ENCODE assay signal across 31 cellular contexts in genomic region chr1:208121965-208122364, GRCh38.
"Had no signal": no experiment of that assay in that cellular context is flagged by ENCODE, and none has a peak within 500 bp of the region (broad histone marks: within the 10 kb centered on the region; RNA-seq: fewer than 3 reads in every experiment).

No MANE protein-coding gene starts in this region.

- ATAC-seq: activated CD4-positive, alpha-beta T cell treated with anti-CD3 and anti-CD28 coated beads for 36 hours; activated CD8-positive, alpha-beta T cell treated with anti-CD3 and anti-CD28 coated beads, Interleukin-2, amount 10 ng/mL, durations not matched to agents 7 days and 5 days; activated T-helper 17 cell treated with anti-CD3 and anti-CD28 coated beads, Interleukin-2, amount 50 U/mL, for 72 hours; effector memory CD8-positive, alpha-beta T cell; esophagus mucosa; T-helper 17 cell had no signal

- H3K36me3 ChIP-seq: brain microvascular endothelial cell had no signal

- H3K9me3 Mint-ChIP-seq: activated CD4-positive, alpha-beta memory T cell treated with anti-CD3 and anti-CD28 coated beads for 36 hours; activated CD4-positive, alpha-beta T cell treated with anti-CD3 and anti-CD28 coated beads, Interleukin-2, amount 10 ng/mL, durations not matched to agents 24 days and 14 days; activated T-cell treated with anti-CD3 and anti-CD28 coated beads, Interleukin-2, amount 50 U/mL, for 24 hours; activated T-helper 17 cell treated with anti-CD3 and anti-CD28 coated beads, Interleukin-2, amount 50 U/mL, for 72 hours; central memory CD8-positive, alpha-beta T cell; effector memory CD8-positive, alpha-beta T cell; T-helper 2 cell treated with Interferon-gamma antibody and Interleukin-4, amounts not matched to agents 5 μg/mL and 100 μg/mL, for 36 hours had no signal

- H3K4me1 Mint-ChIP-seq: activated CD4-positive, alpha-beta T cell treated with anti-CD3 and anti-CD28 coated beads for 36 hours; activated CD4-positive, alpha-beta T cell treated with anti-CD3 and anti-CD28 coated beads, Interleukin-2, amount 10 ng/mL, durations not matched to agents 24 days and 14 days; activated T-helper 17 cell treated with anti-CD3 and anti-CD28 coated beads, Interleukin-2, amount 50 U/mL, for 72 hours; central memory CD8-positive, alpha-beta T cell had no signal

- H3K27me3 Mint-ChIP-seq: activated CD4-positive, alpha-beta T cell treated with anti-CD3 and anti-CD28 coated beads for 36 hours; activated naive CD8-positive, alpha-beta T cell; activated T-cell treated with anti-CD3 and anti-CD28 coated beads, Interleukin-2, amount 50 U/mL, for 24 hours had no signal

- H3K4me3 Mint-ChIP-seq: activated CD4-positive, alpha-beta memory T cell treated with anti-CD3 and anti-CD28 coated beads for 36 hours; activated CD4-positive, alpha-beta T cell treated with anti-CD3 and anti-CD28 coated beads for 36 hours; activated CD4-positive, alpha-beta T cell treated with anti-CD3 and anti-CD28 coated beads, Interleukin-2, amount 10 ng/mL, durations not matched to agents 24 days and 14 days; activated CD8-positive, alpha-beta T cell treated with anti-CD3 and anti-CD28 coated beads, Interleukin-2, amount 10 ng/mL, durations not matched to agents 7 days and 5 days; activated naive CD8-positive, alpha-beta T cell; activated T-cell treated with anti-CD3 and anti-CD28 coated beads, Interleukin-2, amount 50 U/mL, for 24 hours; activated T-helper 17 cell treated with anti-CD3 and anti-CD28 coated beads, Interleukin-2, amount 50 U/mL, for 72 hours; central memory CD8-positive, alpha-beta T cell; effector memory CD8-positive, alpha-beta T cell; T-helper 17 cell; T-helper 2 cell treated with Interferon-gamma antibody and Interleukin-4, amounts not matched to agents 5 μg/mL and 100 μg/mL, for 36 hours had no signal

- H3K27ac Mint-ChIP-seq: activated CD4-positive, alpha-beta memory T cell treated with anti-CD3 and anti-CD28 coated beads for 36 hours; activated CD4-positive, alpha-beta T cell treated with anti-CD3 and anti-CD28 coated beads for 36 hours; activated CD4-positive, alpha-beta T cell treated with anti-CD3 and anti-CD28 coated beads, Interleukin-2, amount 10 ng/mL, durations not matched to agents 24 days and 14 days; activated CD8-positive, alpha-beta T cell treated with anti-CD3 and anti-CD28 coated beads, Interleukin-2, amount 10 ng/mL, durations not matched to agents 7 days and 5 days; activated naive CD8-positive, alpha-beta T cell; activated T-cell treated with anti-CD3 and anti-CD28 coated beads, Interleukin-2, amount 50 U/mL, for 24 hours; activated T-helper 17 cell treated with anti-CD3 and anti-CD28 coated beads, Interleukin-2, amount 50 U/mL, for 72 hours; effector memory CD8-positive, alpha-beta T cell; T-helper 17 cell; T-helper 2 cell treated with Interferon-gamma antibody and Interleukin-4, amounts not matched to agents 5 μg/mL and 100 μg/mL, for 36 hours had no signal

- H3K27me3 ChIP-seq: brain microvascular endothelial cell had no signal

- DNase-seq: activated CD4-positive, alpha-beta memory T cell treated with anti-CD3 and anti-CD28 coated beads for 36 hours; activated CD4-positive, alpha-beta T cell treated with anti-CD3 and anti-CD28 coated beads for 36 hours; activated CD4-positive, alpha-beta T cell treated with anti-CD3 and anti-CD28 coated beads, Interleukin-2, amount 10 ng/mL, durations not matched to agents 24 days and 14 days; activated CD4-positive, CD25-positive, alpha-beta regulatory T cell; activated CD4-positive, CD25-positive, alpha-beta regulatory T cell treated with anti-CD3 and anti-CD28 coated beads, Interleukin-2, amount 50 U/mL, for 72 hours; activated CD8-positive, alpha-beta memory T cell treated with anti-CD3 and anti-CD28 coated beads, Interleukin-2, amount 50 U/mL, for 48 hours; activated CD8-positive, alpha-beta T cell treated with anti-CD3 and anti-CD28 coated beads, Interleukin-2, amount 10 ng/mL, durations not matched to agents 7 days and 5 days; activated effector memory CD4-positive, alpha-beta T cell treated with Interleukin-2 at 50 U/mL for 16 hours; activated gamma-delta T cell treated with Interleukin-2 at 50 U/mL for 16 hours; activated naive CD4-positive, alpha-beta T cell treated with anti-CD3 and anti-CD28 coated beads, Interleukin-2, amount 50 U/mL, for 16 hours; activated naive CD4-positive, alpha-beta T cell treated with Interleukin-2 at 50 U/mL for 16 hours; activated T-cell treated with anti-CD3 and anti-CD28 coated beads for 4 hours; activated T-cell treated with anti-CD3 and anti-CD28 coated beads, Interleukin-2, amount 50 U/mL, for 24 hours; amniotic stem cell; anterior cingulate cortex; brain microvascular endothelial cell; cortex of kidney; dermis blood vessel endothelial cell; effector CD4-positive, alpha-beta T cell; effector memory CD8-positive, alpha-beta T cell; foreskin fibroblast; head of caudate nucleus; T-helper 1 cell; T-helper 17 cell; T1000 had no signal

- H3K27ac ChIP-seq: brain microvascular endothelial cell, epithelial cell of prostate had no signal

- H3K36me3 Mint-ChIP-seq: activated CD4-positive, alpha-beta memory T cell treated with anti-CD3 and anti-CD28 coated beads for 36 hours; activated naive CD8-positive, alpha-beta T cell had no signal
